1 cellular context compared by ENCODE assay signal in genomic region chr11:73314121-73314948, GRCh38.
A peak's percentile ranks its signal among the peaks of the same experiment; 100 is the strongest.
TF ChIP-seq lines count a peak whose summit lies in the region.

No MANE protein-coding gene starts in this region.

TF ChIP-seq in IMR-90, 13 proteins besides CTCF, POLR2A, EP300 and RAD21:
- TF ChIP-seq MAFK (IDR thresholded peaks at IDR 0.05; ENCODE audit: low read depth, low read length) (no peak), MXI1 (IDR thresholded peaks at IDR 0.05; ENCODE audit: borderline replicate concordance, low read depth, low read length) (peak; percentile 39; the same call in 1 of the 2 replicates), RCOR1 (IDR thresholded peaks at IDR 0.05; ENCODE audit: insufficient replicate concordance, low read length) (peak; percentile 93), CHD1 (IDR thresholded peaks at IDR 0.05; ENCODE audit: low read depth, low read length) (no peak), SMC3 (IDR thresholded peaks at IDR 0.05; ENCODE audit: low read depth, low read length) (no peak), CEBPB (IDR thresholded peaks at IDR 0.05; ENCODE audit: low read depth, low read length) (no peak), BHLHE40 (IDR thresholded peaks at IDR 0.05; ENCODE audit: low read depth, low read length) (no peak)
